ENCODE assay signal across 1 cellular context in genomic region chr4:143186202-143186601, GRCh38.
TF ChIP-seq lines count a peak whose summit lies in the region.

No MANE protein-coding gene starts in this region.

TF ChIP-seq in HepG2, 621 proteins besides CTCF, POLR2A, EP300 and RAD21 (continued from another document):
- TF ChIP-seq PRDM4 (CRISPR knock-in tag; IDR thresholded peaks at IDR 0.05; ENCODE audit: borderline replicate concordance) (no peak), ZNF792 (CRISPR knock-in tag; IDR thresholded peaks at IDR 0.05) (no peak), ZBTB37 (CRISPR knock-in tag; IDR thresholded peaks at IDR 0.05) (no peak), KDM5A (IDR thresholded peaks at IDR 0.05; ENCODE audit: borderline replicate concordance, low read length) (0 out of 2 replicates have a peak, but pooled peaks have one; percentile 12), PAX8 (CRISPR knock-in tag; IDR thresholded peaks at IDR 0.05; ENCODE audit: borderline replicate concordance) (no peak), HDAC2 (CRISPR knock-in tag; IDR thresholded peaks at IDR 0.05) (no peak), CEBPB (IDR thresholded peaks at IDR 0.05; ENCODE audit: borderline replicate concordance, low read depth, low read length) (peak; percentile 40; the same call in 1 of the 2 replicates), SSRP1 (CRISPR knock-in tag; IDR thresholded peaks at IDR 0.05) (no peak), CEBPG (CRISPR knock-in tag; IDR thresholded peaks at IDR 0.05) (peak; percentile 69), ZSCAN5A (CRISPR knock-in tag; IDR thresholded peaks at IDR 0.05; ENCODE audit: borderline replicate concordance) (no peak)
